ENCODE assay signal across 26 cellular contexts in the genomic region with DNA sequence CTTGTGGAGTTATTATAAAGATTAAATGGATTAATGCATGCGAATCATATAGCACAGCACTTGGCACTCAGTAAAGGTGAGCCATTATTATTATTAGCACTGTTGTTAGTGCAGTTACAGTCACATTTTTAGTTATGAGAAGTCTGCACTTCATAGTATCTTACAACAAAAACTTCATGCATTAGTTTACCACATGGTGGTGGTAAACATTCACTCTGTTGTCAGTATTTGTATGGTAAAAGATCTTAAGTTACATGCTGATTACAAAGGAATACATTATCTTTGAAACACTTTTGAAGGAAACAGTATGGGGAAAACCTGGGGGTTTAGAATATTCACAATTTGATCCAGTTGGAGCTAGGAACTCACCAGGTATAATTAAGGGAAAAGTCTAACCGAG. TPM values are rescaled to one million over a fixed set of nuclear protein-coding genes. Genes with fewer than 3 reads are reported as not detected.
A peak's percentile ranks its signal among the peaks of the same experiment; 100 is the strongest.
DNase-seq lines count a peak whose midpoint lies in the region; ATAC-seq and TF ChIP-seq lines count a peak whose summit lies in the region.
"Had no signal": no experiment of that assay in that cellular context is flagged by ENCODE, and none has a peak within 500 bp of the region (broad histone marks: within the 10 kb centered on the region; RNA-seq: fewer than 3 reads in every experiment).

No MANE protein-coding gene starts in this region.

- H3K9me3 Mint-ChIP-seq in effector memory CD8-positive, alpha-beta T cell = no peaks in the 10 kb centered on the region
- H3K9me3 Mint-ChIP-seq: stimulated activated naive CD8-positive, alpha-beta T cell treated with anti-CD3 and anti-CD28 coated beads, Interleukin-15, Interleukin-2, amounts not matched to agents 100 ng/mL and 50 ng/mL, for 24 hours had no signal

- H3K4me2 ChIP-seq in OCI-LY7 (ENCODE audit: low read length) = no peak overlapping the region
- H3K4me2 ChIP-seq in osteoblast (ENCODE audit: insufficient read depth, low read length) = no peak overlapping the region

- no TSS peak for BruUV-seq in OCI-LY7 (replicated peaks; lab: Mats Ljungman, UMichigan)

- no peaks in the 10 kb centered on the region for H3K9me2 ChIP-seq in OCI-LY7 (ENCODE audit: insufficient read depth, low read length)

- TF ChIP-seq CTCF in OCI-LY7 (conservative IDR thresholded peaks at IDR 0.05; ENCODE audit: low read length) (peak; percentile 15; the same call in 1 of the 2 replicates), osteoblast (IDR thresholded peaks at IDR 0.05; ENCODE audit: extremely low read depth, low read depth, low read length) (peak; percentile 15)

- ATAC-seq in esophagus mucosa = peak; percentile 76
- ATAC-seq in HG02870 (IDR thresholded peaks at IDR 0.05; ENCODE audit: unreplicated experiment) = no peak
- ATAC-seq in effector memory CD8-positive, alpha-beta T cell (replicated peaks) = no peak
- ATAC-seq: left lung had no signal

- H4K20me1 ChIP-seq in OCI-LY7 (ENCODE audit: insufficient read depth, low read length) = no peaks in the 10 kb centered on the region
- H4K20me1 ChIP-seq in osteoblast (ENCODE audit: insufficient read depth, low read length) = no peaks in the 10 kb centered on the region

- no peaks in the 10 kb centered on the region for H3K36me3 Mint-ChIP-seq in effector memory CD8-positive, alpha-beta T cell (ENCODE audit: insufficient read depth)

- peaks cover 5% of the 10 kb centered on the region for H3K27me3 ChIP-seq in osteoblast (ENCODE audit: insufficient read depth, low read length)
- H3K27me3 ChIP-seq: BE2C, esophagus squamous epithelium, left lung had no signal

- intact Hi-C loops in OCI-LY7 (cut with micrococcal nuclease; ENCODE audit: unreplicated experiment) = no loop called here

- H3K4me3 Mint-ChIP-seq in effector memory CD8-positive, alpha-beta T cell = no peak overlapping the region
- H3K4me3 Mint-ChIP-seq: activated naive CD4-positive, alpha-beta T cell treated with anti-CD3 and anti-CD28 coated beads for 36 hours; stimulated activated naive CD8-positive, alpha-beta T cell treated with anti-CD3 and anti-CD28 coated beads, Interleukin-15, Interleukin-2, amounts not matched to agents 100 ng/mL and 50 ng/mL, for 24 hours had no signal

- H3K4me1 Mint-ChIP-seq in effector memory CD8-positive, alpha-beta T cell (ENCODE audit: low read depth in 2 of 2) = no peaks in the 10 kb centered on the region

- no peaks in the 10 kb centered on the region for H3K27me3 Mint-ChIP-seq in effector memory CD8-positive, alpha-beta T cell
- H3K27me3 Mint-ChIP-seq: progenitor cell of endocrine pancreas had no signal

- no peaks in the 10 kb centered on the region for H3K79me2 ChIP-seq in OCI-LY7 (ENCODE audit: insufficient read depth, low read depth, low read length)
- H3K79me2 ChIP-seq in osteoblast (ENCODE audit: insufficient read depth, low read length) = no peaks in the 10 kb centered on the region

- H3K9me3 ChIP-seq in OCI-LY7 (ENCODE audit: low read length) (no peaks in the 10 kb centered on the region), osteoblast (ENCODE audit: low read depth, low read length) (no peaks in the 10 kb centered on the region)
- H3K9me3 ChIP-seq: BE2C, esophagus squamous epithelium, left lung had no signal

- DNase-seq in GM03348 (ENCODE audit: low spot score) (peak; percentile 20), OCI-LY7 (ENCODE audit: low spot score) (no peak), osteoblast (ENCODE audit: insufficient read length, low spot score, missing footprints) (no peak), AML-193 (lab: John Stamatoyannopoulos, UW) (no peak)
- DNase-seq in effector memory CD8-positive, alpha-beta T cell = no peak
- DNase-seq: activated CD4-positive, alpha-beta T cell treated with anti-CD3 and anti-CD28 coated beads for 1 hour; activated CD8-positive, alpha-beta memory T cell treated with anti-CD3 and anti-CD28 coated beads for 24 hours; activated naive CD4-positive, alpha-beta T cell treated with anti-CD3 and anti-CD28 coated beads for 36 hours; activated T-cell treated with anti-CD3 and anti-CD28 coated beads, Interleukin-2, amount 50 U/mL, for 48 hours; aorta; BE2C; effector CD8-positive, alpha-beta T cell; esophagus squamous epithelium; head of caudate nucleus; KBM-7; left lung; midbrain; NCI-H1930; NCI-H524 treated with DMSO at 0.1 percent for 48 hours; SHP77 treated with DMSO at 0.1 percent for 48 hours; stimulated activated CD4-positive, alpha-beta T cell treated with anti-CD3 and anti-CD28 coated beads, Interleukin-4, amount 100 ng/mL, for 1 hour had no signal

- H3K4me3 ChIP-seq in OCI-LY7 (ENCODE audit: low read depth, low read length, poor library complexity, severe bottlenecking) (no peak overlapping the region), osteoblast (ENCODE audit: insufficient read depth, low read length) (no peak overlapping the region)
- H3K4me3 ChIP-seq: esophagus squamous epithelium, left lung, skin epidermis had no signal

- H3K36me3 ChIP-seq in OCI-LY7 (ENCODE audit: insufficient read depth, low read length) (no peaks in the 10 kb centered on the region), osteoblast (ENCODE audit: insufficient read depth, low read length) (no peaks in the 10 kb centered on the region)
- H3K36me3 ChIP-seq: BE2C, left lung had no signal

- H3K27ac Mint-ChIP-seq in effector memory CD8-positive, alpha-beta T cell = no peak overlapping the region
- H3K27ac Mint-ChIP-seq: activated naive CD4-positive, alpha-beta T cell treated with anti-CD3 and anti-CD28 coated beads for 36 hours; progenitor cell of endocrine pancreas; stimulated activated naive CD8-positive, alpha-beta T cell treated with anti-CD3 and anti-CD28 coated beads, Interleukin-15, Interleukin-2, amounts not matched to agents 100 ng/mL and 50 ng/mL, for 24 hours had no signal

- H2AFZ ChIP-seq in OCI-LY7 (ENCODE audit: low read length) (no peak overlapping the region), osteoblast (ENCODE audit: low read length) (no peak overlapping the region)

- CTCF ChIA-PET in OCI-LY7 (lab: Charles Lee; ENCODE audit: unreplicated experiment) = no interaction called here

- POLR2A ChIA-PET in OCI-LY7 (lab: Charles Lee) = interaction anchor here (0.9 to 1.4 kb wide), 3 partner anchors 17 to 42 kb away, joined by 4 read pairs; no protein-coding TSS in a partner anchor

- H3K27ac ChIP-seq in OCI-LY7 (ENCODE audit: low read depth, low read length, poor library complexity, severe bottlenecking) (no peak overlapping the region), osteoblast (ENCODE audit: low read depth, low read length) (no peak overlapping the region)
- H3K27ac ChIP-seq: esophagus squamous epithelium, left lung, skin epidermis had no signal

- peaks cover 7% of the 10 kb centered on the region for H3K4me1 ChIP-seq in OCI-LY7 (ENCODE audit: insufficient read depth, low read length, poor library complexity, severe bottlenecking)
- H3K4me1 ChIP-seq in osteoblast (ENCODE audit: insufficient read depth, low read length) = no peaks in the 10 kb centered on the region
- H3K4me1 ChIP-seq: BE2C, left lung had no signal

RNA-seq across cellular contexts. Expression of gene TMEM14A, which starts 20.8 kb away (rescaled TPM):
- total RNA-seq in OCI-LY7 (2014; rRNA removed; shearing (Covaris generic)) = 14.6 and 17.8 TPM in 2 replicates
- total RNA-seq in OCI-LY7 (2022) = 27.2 and 32.7 TPM in 2 replicates
- 40.6 TPM for total RNA-seq in esophagus mucosa
- total RNA-seq in osteoblast = 15.6 and 19.9 TPM in 2 replicates
